ENCODE assay signal across 29 cellular contexts in the genomic region with DNA sequence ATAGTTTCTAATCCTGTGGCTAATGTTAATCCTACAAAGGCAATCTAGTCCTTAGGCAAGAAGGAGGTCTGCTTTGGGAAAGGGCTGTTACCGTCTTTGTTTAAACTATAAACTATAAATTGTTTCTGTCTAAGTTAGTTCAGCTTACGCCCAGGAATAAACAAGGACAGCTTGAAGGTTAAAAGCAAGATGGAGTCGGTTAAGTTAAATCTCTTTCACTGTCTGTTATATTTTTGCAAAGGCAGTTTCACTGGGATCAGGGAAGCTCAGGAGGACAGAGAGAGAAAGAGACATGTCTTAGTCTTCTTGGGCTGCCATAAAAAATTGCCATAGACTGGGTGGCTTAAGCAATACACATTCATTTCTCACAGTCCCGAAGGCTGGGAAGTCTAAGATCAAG.
"Had no signal": no experiment of that assay in that cellular context is flagged by ENCODE, and none has a peak within 500 bp of the region (broad histone marks: within the 10 kb centered on the region; RNA-seq: fewer than 3 reads in every experiment).

No MANE protein-coding gene starts in this region.

- H3K4me3 Mint-ChIP-seq: activated CD4-positive, alpha-beta memory T cell treated with anti-CD3 and anti-CD28 coated beads, Interleukin-2, amount 10 ng/mL, durations not matched to agents 7 days and 5 days; activated CD4-positive, alpha-beta T cell treated with anti-CD3 and anti-CD28 coated beads, Interleukin-2, amount 10 ng/mL, durations not matched to agents 7 days and 5 days; activated naive CD4-positive, alpha-beta T cell treated with anti-CD3 and anti-CD28 coated beads, Interleukin-2, amount 10 ng/mL, durations not matched to agents 7 days and 5 days; activated naive CD8-positive, alpha-beta T cell treated with anti-CD3 and anti-CD28 coated beads, Interleukin-2, amount 10 ng/mL, durations not matched to agents 7 days and 5 days; activated T-cell treated with anti-CD3 and anti-CD28 coated beads, Interleukin-2, amount 50 U/mL, for 24 hours; activated T-cell treated with anti-CD3 and anti-CD28 coated beads, Interleukin-2, amount 50 U/mL, for 72 hours; brain; WTC11 had no signal

- H3K4me1 ChIP-seq: ascending aorta, breast epithelium, colonic mucosa, esophagus squamous epithelium, gastroesophageal sphincter, heart right ventricle had no signal

- H3K36me3 Mint-ChIP-seq: activated naive CD4-positive, alpha-beta T cell treated with anti-CD3 and anti-CD28 coated beads, Interleukin-2, amount 10 ng/mL, durations not matched to agents 7 days and 5 days; activated naive CD4-positive, alpha-beta T cell treated with anti-CD3 and anti-CD28 coated beads, Interleukin-2, amount 50 U/mL, for 72 hours; activated naive CD8-positive, alpha-beta T cell treated with anti-CD3 and anti-CD28 coated beads, Interleukin-2, amount 10 ng/mL, durations not matched to agents 7 days and 5 days; brain; WTC11 had no signal

- H3K4me1 Mint-ChIP-seq: activated CD4-positive, alpha-beta memory T cell treated with anti-CD3 and anti-CD28 coated beads, Interleukin-2, amount 10 ng/mL, durations not matched to agents 7 days and 5 days; activated CD4-positive, alpha-beta T cell treated with anti-CD3 and anti-CD28 coated beads, Interleukin-2, amount 10 ng/mL, durations not matched to agents 7 days and 5 days; activated naive CD4-positive, alpha-beta T cell treated with anti-CD3 and anti-CD28 coated beads, Interleukin-2, amount 10 ng/mL, durations not matched to agents 7 days and 5 days; activated naive CD8-positive, alpha-beta T cell treated with anti-CD3 and anti-CD28 coated beads, Interleukin-2, amount 10 ng/mL, durations not matched to agents 7 days and 5 days; brain had no signal

- H3K9me3 Mint-ChIP-seq: activated CD4-positive, alpha-beta memory T cell treated with anti-CD3 and anti-CD28 coated beads, Interleukin-2, amount 10 ng/mL, durations not matched to agents 7 days and 5 days; activated CD4-positive, alpha-beta T cell treated with anti-CD3 and anti-CD28 coated beads, Interleukin-2, amount 10 ng/mL, durations not matched to agents 7 days and 5 days; activated naive CD4-positive, alpha-beta T cell treated with anti-CD3 and anti-CD28 coated beads, Interleukin-2, amount 10 ng/mL, durations not matched to agents 7 days and 5 days; activated naive CD4-positive, alpha-beta T cell treated with anti-CD3 and anti-CD28 coated beads, Interleukin-2, amount 50 U/mL, for 72 hours; activated naive CD8-positive, alpha-beta T cell treated with anti-CD3 and anti-CD28 coated beads, Interleukin-2, amount 10 ng/mL, durations not matched to agents 7 days and 5 days; activated T-cell treated with anti-CD3 and anti-CD28 coated beads, Interleukin-2, amount 50 U/mL, for 24 hours had no signal

- ATAC-seq: activated naive CD4-positive, alpha-beta T cell treated with anti-CD3 and anti-CD28 coated beads, Interleukin-2, amount 50 U/mL, for 72 hours; activated T-cell treated with anti-CD3 and anti-CD28 coated beads, Interleukin-2, amount 50 U/mL, for 72 hours; gastroesophageal sphincter; heart right ventricle; WTC11 had no signal

- H3K27ac ChIP-seq: ascending aorta, breast epithelium, cardiac muscle cell, colonic mucosa, epithelial cell of prostate, esophagus squamous epithelium, gastroesophageal sphincter, heart right ventricle had no signal

- H3K27ac Mint-ChIP-seq: activated CD4-positive, alpha-beta memory T cell treated with anti-CD3 and anti-CD28 coated beads, Interleukin-2, amount 10 ng/mL, durations not matched to agents 7 days and 5 days; activated CD4-positive, alpha-beta T cell treated with anti-CD3 and anti-CD28 coated beads, Interleukin-2, amount 10 ng/mL, durations not matched to agents 7 days and 5 days; activated naive CD4-positive, alpha-beta T cell treated with anti-CD3 and anti-CD28 coated beads, Interleukin-2, amount 10 ng/mL, durations not matched to agents 7 days and 5 days; activated naive CD4-positive, alpha-beta T cell treated with anti-CD3 and anti-CD28 coated beads, Interleukin-2, amount 50 U/mL, for 72 hours; activated naive CD8-positive, alpha-beta T cell treated with anti-CD3 and anti-CD28 coated beads, Interleukin-2, amount 10 ng/mL, durations not matched to agents 7 days and 5 days; activated T-cell treated with anti-CD3 and anti-CD28 coated beads, Interleukin-2, amount 50 U/mL, for 24 hours; activated T-cell treated with anti-CD3 and anti-CD28 coated beads, Interleukin-2, amount 50 U/mL, for 72 hours; brain; WTC11 had no signal

- H3K9me3 ChIP-seq: ascending aorta, breast epithelium, colonic mucosa, esophagus squamous epithelium, gastroesophageal sphincter, heart right ventricle had no signal

- H3K27me3 ChIP-seq: ascending aorta, breast epithelium, cardiac muscle cell, colonic mucosa, gastroesophageal sphincter had no signal

- H3K4me3 ChIP-seq: ascending aorta, breast epithelium, cardiac muscle cell, colonic mucosa, esophagus squamous epithelium, gastroesophageal sphincter, heart right ventricle had no signal

- DNase-seq: activated CD4-positive, alpha-beta memory T cell treated with anti-CD3 and anti-CD28 coated beads, Interleukin-2, amount 10 ng/mL, durations not matched to agents 7 days and 5 days; activated CD4-positive, alpha-beta T cell treated with anti-CD3 and anti-CD28 coated beads for 1 hour; activated CD4-positive, alpha-beta T cell treated with anti-CD3 and anti-CD28 coated beads for 4 hours; activated CD4-positive, alpha-beta T cell treated with anti-CD3 and anti-CD28 coated beads, Interleukin-2, amount 10 ng/mL, durations not matched to agents 7 days and 5 days; activated CD4-positive, alpha-beta T cell treated with anti-CD3 and anti-CD28 coated beads, Interleukin-2, amount 50 U/mL, for 4 hours; activated CD8-positive, alpha-beta memory T cell treated with anti-CD3 and anti-CD28 coated beads, Interleukin-2, amount 50 U/mL, for 48 hours; activated gamma-delta T cell; activated naive CD4-positive, alpha-beta T cell; activated naive CD4-positive, alpha-beta T cell treated with anti-CD3 and anti-CD28 coated beads, Interleukin-2, amount 10 ng/mL, durations not matched to agents 7 days and 5 days; activated naive CD8-positive, alpha-beta T cell treated with anti-CD3 and anti-CD28 coated beads, Interleukin-2, amount 10 ng/mL, durations not matched to agents 7 days and 5 days; activated T-cell treated with anti-CD3 and anti-CD28 coated beads for 4 hours; activated T-cell treated with anti-CD3 and anti-CD28 coated beads, Interleukin-2, amount 50 U/mL, for 24 hours; activated T-cell treated with anti-CD3 and anti-CD28 coated beads, Interleukin-2, amount 50 U/mL, for 72 hours; central memory CD4-positive, alpha-beta T cell; cerebellar nuclear complex; colonic mucosa; effector CD8-positive, alpha-beta T cell; esophagus squamous epithelium; foreskin melanocyte; heart right ventricle; T-helper 2 cell had no signal

- H3K36me3 ChIP-seq: ascending aorta, breast epithelium, cardiac muscle cell, colonic mucosa, esophagus squamous epithelium, gastroesophageal sphincter, heart right ventricle had no signal
